32 cellular contexts compared by ENCODE assay signal in genomic region chr5:105167092-105167491, GRCh38.
"Had no signal": no experiment of that assay in that cellular context is flagged by ENCODE, and none has a peak within 500 bp of the region (broad histone marks: within the 10 kb centered on the region; RNA-seq: fewer than 3 reads in every experiment).

No MANE protein-coding gene starts in this region.

- H3K4me1 ChIP-seq: Peyer's patch had no signal

- H3K27ac ChIP-seq: Peyer's patch, VCaP had no signal

- ATAC-seq: activated CD8-positive, alpha-beta memory T cell treated with anti-CD3 and anti-CD28 coated beads, Interleukin-2, amount 10 ng/mL, durations not matched to agents 7 days and 5 days; activated naive CD8-positive, alpha-beta T cell treated with anti-CD3 and anti-CD28 coated beads, Interleukin-2, amount 50 U/mL, for 24 hours had no signal

- H3K4me3 ChIP-seq: Peyer's patch had no signal

- FAIRE-seq: bronchial epithelial cell had no signal

- DNase-seq: activated CD4-positive, alpha-beta memory T cell treated with anti-CD3 and anti-CD28 coated beads, Interleukin-2, amount 10 ng/mL, durations not matched to agents 7 days and 5 days; activated CD4-positive, alpha-beta T cell treated with anti-CD3 and anti-CD28 coated beads for 1 hour; activated CD4-positive, alpha-beta T cell treated with anti-CD3 and anti-CD28 coated beads for 48 hours; activated CD4-positive, CD25-positive, alpha-beta regulatory T cell; activated CD8-positive, alpha-beta memory T cell treated with anti-CD3 and anti-CD28 coated beads for 24 hours; activated CD8-positive, alpha-beta memory T cell treated with anti-CD3 and anti-CD28 coated beads, Interleukin-2, amount 10 ng/mL, durations not matched to agents 7 days and 5 days; activated CD8-positive, alpha-beta memory T cell treated with anti-CD3 and anti-CD28 coated beads, Interleukin-2, amount 50 U/mL, for 48 hours; activated effector memory CD4-positive, alpha-beta T cell treated with Interleukin-2 at 50 U/mL for 16 hours; activated naive CD4-positive, alpha-beta T cell treated with anti-CD3 and anti-CD28 coated beads, Interleukin-2, amount 10 ng/mL, durations not matched to agents 7 days and 5 days; activated naive CD8-positive, alpha-beta T cell treated with anti-CD3 and anti-CD28 coated beads, Interleukin-2, amount 50 U/mL, for 24 hours; activated T-cell treated with anti-CD3 and anti-CD28 coated beads, Interleukin-2, amount 50 U/mL, for 48 hours; anterior cingulate cortex; caudate nucleus; cerebellar nuclear complex; NCI-H1092 treated with DMSO at 0.1 percent for 48 hours; NCI-H1417; NCI-H187 treated with DMSO at 0.1 percent for 48 hours; NCI-H2081; NCI-H2171 treated with DMSO at 0.1 percent for 48 hours; NCI-H2227 treated with DMSO at 0.1 percent for 48 hours; NCI-H446; NCI-H510A treated with DMSO at 0.1 percent for 48 hours; NCI-H526 treated with DMSO at 0.1 percent for 48 hours; Peyer's patch; RPMI8226; SHP77 treated with DMSO at 0.1 percent for 48 hours; SW 1271; T-helper 1 cell; T-helper 2 cell; T-helper 9 cell had no signal

- H3K36me3 ChIP-seq: Peyer's patch had no signal

- H3K9me3 ChIP-seq: Peyer's patch had no signal

- H3K27me3 ChIP-seq: Peyer's patch had no signal
